In genomic region chr6:2110504-2110903, GRCh38 we compare ENCODE assay signal across 10 cellular contexts.
DNase-seq lines count a peak whose midpoint lies in the region; ATAC-seq and TF ChIP-seq lines count a peak whose summit lies in the region.
"Had no signal": no experiment of that assay in that cellular context is flagged by ENCODE, and none has a peak within 500 bp of the region (broad histone marks: within the 10 kb centered on the region; RNA-seq: fewer than 3 reads in every experiment).

No MANE protein-coding gene starts in this region.

- H3K27ac ChIP-seq in skeletal muscle tissue (ENCODE audit: low read depth, low read length) (peak overlapping the region; percentile 56), thyroid gland (peak overlapping the region in 1 of 3 donors; percentile 33)
- H3K27ac ChIP-seq: SK-N-MC had no signal

- POLR2A ChIA-PET in activated CD4-positive, alpha-beta T cell treated with anti-CD3 and anti-CD28 coated beads, Interleukin-2, amount 10 ng/mL, durations not matched to agents 7 days and 5 days (lab: Charles Lee), result no interaction called here
- POLR2A ChIA-PET in activated naive CD8-positive, alpha-beta T cell treated with anti-CD3 and anti-CD28 coated beads, Interleukin-2, amount 10 ng/mL, durations not matched to agents 7 days and 5 days (lab: Charles Lee), result no interaction called here

- TF ChIP-seq CTCF in thyroid gland (IDR thresholded peaks at IDR 0.05), result no peak

- CTCF ChIA-PET in activated CD4-positive, alpha-beta T cell treated with anti-CD3 and anti-CD28 coated beads, Interleukin-2, amount 10 ng/mL, durations not matched to agents 7 days and 5 days (lab: Charles Lee), result no interaction called here

- H3K9me3 ChIP-seq in skeletal muscle tissue (ENCODE audit: control insufficient read depth in 3 of 3, low read length in 3 of 3) (no peaks in the 10 kb centered on the region), thyroid gland (no peaks in the 10 kb centered on the region)

- no peaks in the 10 kb centered on the region for H3K27me3 Mint-ChIP-seq in activated CD4-positive, alpha-beta T cell treated with anti-CD3 and anti-CD28 coated beads, Interleukin-2, amount 10 ng/mL, durations not matched to agents 7 days and 5 days
- no peaks in the 10 kb centered on the region for H3K27me3 Mint-ChIP-seq in activated naive CD8-positive, alpha-beta T cell treated with anti-CD3 and anti-CD28 coated beads, Interleukin-2, amount 10 ng/mL, durations not matched to agents 7 days and 5 days

- peaks cover 3% of the 10 kb centered on the region for H3K36me3 Mint-ChIP-seq in activated CD4-positive, alpha-beta T cell treated with anti-CD3 and anti-CD28 coated beads, Interleukin-2, amount 10 ng/mL, durations not matched to agents 7 days and 5 days (ENCODE audit: low read depth)
- H3K36me3 Mint-ChIP-seq in activated naive CD8-positive, alpha-beta T cell treated with anti-CD3 and anti-CD28 coated beads, Interleukin-2, amount 10 ng/mL, durations not matched to agents 7 days and 5 days, result peaks cover 16% of the 10 kb centered on the region

- no peak overlapping the region for H3K4me3 ChIP-seq in skeletal muscle tissue (ENCODE audit: low read length in 3 of 3)
- no peak overlapping the region for H3K4me3 ChIP-seq in thyroid gland (replicated peaks in 1 of 3)
- H3K4me3 ChIP-seq: SK-N-MC had no signal

- peaks cover 16% of the 10 kb centered on the region for H3K4me1 Mint-ChIP-seq in activated CD4-positive, alpha-beta T cell treated with anti-CD3 and anti-CD28 coated beads, Interleukin-2, amount 10 ng/mL, durations not matched to agents 7 days and 5 days
- peaks cover 15% of the 10 kb centered on the region for H3K4me1 Mint-ChIP-seq in activated naive CD8-positive, alpha-beta T cell treated with anti-CD3 and anti-CD28 coated beads, Interleukin-2, amount 10 ng/mL, durations not matched to agents 7 days and 5 days

- no peak overlapping the region for H3K9ac ChIP-seq in skeletal muscle tissue (ENCODE audit: low read depth in 1 of 3, low read length in 3 of 3)

- no peaks in the 10 kb centered on the region for H3K9me3 Mint-ChIP-seq in activated CD4-positive, alpha-beta T cell treated with anti-CD3 and anti-CD28 coated beads, Interleukin-2, amount 10 ng/mL, durations not matched to agents 7 days and 5 days
- no peaks in the 10 kb centered on the region for H3K9me3 Mint-ChIP-seq in activated naive CD8-positive, alpha-beta T cell treated with anti-CD3 and anti-CD28 coated beads, Interleukin-2, amount 10 ng/mL, durations not matched to agents 7 days and 5 days

- no peak for TF ChIP-seq POLR2A in thyroid gland (IDR thresholded peaks at IDR 0.05)

- H3K36me3 ChIP-seq in skeletal muscle tissue (ENCODE audit: control insufficient read depth in 3 of 3, insufficient read depth in 3 of 3, low read length in 3 of 3), result no peaks in the 10 kb centered on the region
- H3K36me3 ChIP-seq in thyroid gland, result no peaks in the 10 kb centered on the region

- H3K27ac Mint-ChIP-seq in activated CD4-positive, alpha-beta T cell treated with anti-CD3 and anti-CD28 coated beads, Interleukin-2, amount 10 ng/mL, durations not matched to agents 7 days and 5 days, result peak overlapping the region; percentile 82
- H3K27ac Mint-ChIP-seq in activated naive CD8-positive, alpha-beta T cell treated with anti-CD3 and anti-CD28 coated beads, Interleukin-2, amount 10 ng/mL, durations not matched to agents 7 days and 5 days, result peak overlapping the region; percentile 51

- H3K27me3 ChIP-seq in skeletal muscle tissue (ENCODE audit: control insufficient read depth in 3 of 3, insufficient read depth in 3 of 3, low read length in 3 of 3), result no peaks in the 10 kb centered on the region
- H3K27me3 ChIP-seq in thyroid gland, result no peaks in the 10 kb centered on the region

- intact Hi-C loops in thyroid gland (cut with DNase I), result no loop called here

- peak; percentile 54 for ATAC-seq in HG02884 (IDR thresholded peaks at IDR 0.05; ENCODE audit: unreplicated experiment)
- ATAC-seq in activated naive CD8-positive, alpha-beta T cell treated with anti-CD3 and anti-CD28 coated beads, Interleukin-2, amount 10 ng/mL, durations not matched to agents 7 days and 5 days (ENCODE audit: low read depth), result peak; percentile 36

- H3K4me3 Mint-ChIP-seq in activated CD4-positive, alpha-beta T cell treated with anti-CD3 and anti-CD28 coated beads, Interleukin-2, amount 10 ng/mL, durations not matched to agents 7 days and 5 days, result peak overlapping the region; percentile 64
- peak overlapping the region; percentile 72 for H3K4me3 Mint-ChIP-seq in activated naive CD8-positive, alpha-beta T cell treated with anti-CD3 and anti-CD28 coated beads, Interleukin-2, amount 10 ng/mL, durations not matched to agents 7 days and 5 days

- no peak for DNase-seq in activated CD4-positive, alpha-beta T cell treated with anti-CD3 and anti-CD28 coated beads, Interleukin-2, amount 10 ng/mL, durations not matched to agents 7 days and 5 days
- DNase-seq in activated CD4-positive, alpha-beta T cell treated with anti-CD3 and anti-CD28 coated beads for 4 hours, result no peak
- no peak for DNase-seq in activated naive CD8-positive, alpha-beta T cell treated with anti-CD3 and anti-CD28 coated beads, Interleukin-2, amount 10 ng/mL, durations not matched to agents 7 days and 5 days
- no peak for DNase-seq in thyroid gland
- no peak for DNase-seq in SKM-1 treated with dmso at 0.1 percent for 144 hours (lab: John Stamatoyannopoulos, UW; ENCODE audit: unreplicated experiment)
- no peak for DNase-seq in iPS-NIHi7 (ENCODE audit: extremely low spot score)
- DNase-seq: KG1 had no signal

- H3K4me1 ChIP-seq in skeletal muscle tissue (ENCODE audit: control insufficient read depth in 3 of 3, insufficient read depth in 3 of 3, low read length in 3 of 3) (peaks cover 0 to 3% (median 0%) of the 10 kb centered on the region in 3 donors), thyroid gland (peaks cover 0 to 5% of the 10 kb centered on the region in 2 donors)

- 58 to 64% methylated on average over 4 of the region's 4 CpGs for WGBS in thyroid gland, 2 donors
